16 cellular contexts compared by ENCODE assay signal in genomic region chr2:73964223-73964622, GRCh38. TPM values are rescaled to one million over a fixed set of nuclear protein-coding genes. Genes with fewer than 3 reads are reported as not detected.
DNase-seq lines count a peak whose midpoint lies in the region; ATAC-seq and TF ChIP-seq lines count a peak whose summit lies in the region.
"Had no signal": no experiment of that assay in that cellular context is flagged by ENCODE, and none has a peak within 500 bp of the region (broad histone marks: within the 10 kb centered on the region; RNA-seq: fewer than 3 reads in every experiment).

No MANE protein-coding gene starts in this region.

- no peaks in the 10 kb centered on the region for H3K4me1 ChIP-seq in prostate gland (replicated peaks)
- H3K4me1 ChIP-seq: neural progenitor cell had no signal

- H3K27ac ChIP-seq in prostate gland = no peak overlapping the region
- H3K27ac ChIP-seq: heart left ventricle, neural progenitor cell had no signal

- no peak for TF ChIP-seq CTCF in prostate gland (IDR thresholded peaks at IDR 0.05)

- H3K27me3 Mint-ChIP-seq in activated naive CD4-positive, alpha-beta T cell treated with anti-CD3 and anti-CD28 coated beads, Interleukin-2, amount 10 ng/mL, durations not matched to agents 7 days and 5 days = no peaks in the 10 kb centered on the region
- no peaks in the 10 kb centered on the region for H3K27me3 Mint-ChIP-seq in activated T-helper 2 cell treated with anti-CD3 and anti-CD28 coated beads, Interferon-gamma antibody, Interleukin-2, Interleukin-4, amounts not matched to agents 10 μg/mL and 5 μg/mL and 100 μg/mL, durations not matched to agents 14 hours and 24 hours and 36 hours (ENCODE audit: low read depth)
- no peaks in the 10 kb centered on the region for H3K27me3 Mint-ChIP-seq in stimulated activated naive CD8-positive, alpha-beta T cell treated with anti-CD3 and anti-CD28 coated beads, Interleukin-15, amount 100 ng/mL, for 72 hours
- H3K27me3 Mint-ChIP-seq: activated B cell treated with CpG ODN at 0.5 μM for 24 hours; stimulated activated naive B cell treated with anti-CD40 and anti-IgM and Interleukin-4, amounts not matched to agents 10 μg/mL and 1 μg/mL and 100 μg/mL, for 72 hours had no signal

- H3K27ac Mint-ChIP-seq in activated naive CD4-positive, alpha-beta T cell treated with anti-CD3 and anti-CD28 coated beads, Interleukin-2, amount 50 U/mL, for 72 hours = peak overlapping the region; percentile 56 to 76
- H3K27ac Mint-ChIP-seq in activated naive CD4-positive, alpha-beta T cell treated with anti-CD3 and anti-CD28 coated beads, Interleukin-2, amount 10 ng/mL, durations not matched to agents 7 days and 5 days = no peak overlapping the region
- H3K27ac Mint-ChIP-seq in activated T-helper 2 cell treated with anti-CD3 and anti-CD28 coated beads, Interferon-gamma antibody, Interleukin-2, Interleukin-4, amounts not matched to agents 10 μg/mL and 5 μg/mL and 100 μg/mL, durations not matched to agents 14 hours and 24 hours and 36 hours = peak overlapping the region; percentile 88
- H3K27ac Mint-ChIP-seq in stimulated activated naive CD8-positive, alpha-beta T cell treated with anti-CD3 and anti-CD28 coated beads, Interleukin-15, amount 100 ng/mL, for 72 hours = peak overlapping the region in 1 of 2 donors; percentile 3
- H3K27ac Mint-ChIP-seq: activated B cell treated with CpG ODN at 0.5 μM for 24 hours, neural progenitor cell had no signal

- peaks cover 6 to 7% of the 10 kb centered on the region in 2 donors for H3K9me3 Mint-ChIP-seq in activated naive CD4-positive, alpha-beta T cell treated with anti-CD3 and anti-CD28 coated beads, Interleukin-2, amount 50 U/mL, for 72 hours
- H3K9me3 Mint-ChIP-seq in activated naive CD4-positive, alpha-beta T cell treated with anti-CD3 and anti-CD28 coated beads, Interleukin-2, amount 10 ng/mL, durations not matched to agents 7 days and 5 days = peaks cover 6% of the 10 kb centered on the region
- H3K9me3 Mint-ChIP-seq in activated T-helper 2 cell treated with anti-CD3 and anti-CD28 coated beads, Interferon-gamma antibody, Interleukin-2, Interleukin-4, amounts not matched to agents 10 μg/mL and 5 μg/mL and 100 μg/mL, durations not matched to agents 14 hours and 24 hours and 36 hours = peaks cover 7% of the 10 kb centered on the region
- H3K9me3 Mint-ChIP-seq in stimulated activated naive CD8-positive, alpha-beta T cell treated with anti-CD3 and anti-CD28 coated beads, Interleukin-15, amount 100 ng/mL, for 72 hours = peaks cover 5 to 11% of the 10 kb centered on the region in 2 donors
- H3K9me3 Mint-ChIP-seq: neural progenitor cell had no signal

- H3K4me3 Mint-ChIP-seq in activated naive CD4-positive, alpha-beta T cell treated with anti-CD3 and anti-CD28 coated beads, Interleukin-2, amount 10 ng/mL, durations not matched to agents 7 days and 5 days = no peak overlapping the region
- H3K4me3 Mint-ChIP-seq in activated T-helper 2 cell treated with anti-CD3 and anti-CD28 coated beads, Interferon-gamma antibody, Interleukin-2, Interleukin-4, amounts not matched to agents 10 μg/mL and 5 μg/mL and 100 μg/mL, durations not matched to agents 14 hours and 24 hours and 36 hours (ENCODE audit: low read depth) = peak overlapping the region; percentile 27
- peak overlapping the region; percentile 19 to 30 for H3K4me3 Mint-ChIP-seq in stimulated activated naive CD8-positive, alpha-beta T cell treated with anti-CD3 and anti-CD28 coated beads, Interleukin-15, amount 100 ng/mL, for 72 hours
- H3K4me3 Mint-ChIP-seq: activated B cell treated with CpG ODN at 0.5 μM for 24 hours; neural progenitor cell; stimulated activated naive B cell treated with anti-CD40 and anti-IgM and Interleukin-4, amounts not matched to agents 10 μg/mL and 1 μg/mL and 100 μg/mL, for 72 hours had no signal

- no peaks in the 10 kb centered on the region for H3K36me3 ChIP-seq in prostate gland
- H3K36me3 ChIP-seq: neural progenitor cell had no signal

- no peak overlapping the region for H3K4me3 ChIP-seq in prostate gland
- H3K4me3 ChIP-seq: heart left ventricle, neural progenitor cell had no signal

- H3K27me3 ChIP-seq in prostate gland (replicated peaks; ENCODE audit: insufficient read depth) = no peaks in the 10 kb centered on the region
- H3K27me3 ChIP-seq: heart left ventricle, neural progenitor cell had no signal

- H3K9me3 ChIP-seq in prostate gland = no peaks in the 10 kb centered on the region

- CTCF ChIA-PET in activated naive CD4-positive, alpha-beta T cell treated with anti-CD3 and anti-CD28 coated beads, Interleukin-2, amount 10 ng/mL, durations not matched to agents 7 days and 5 days (lab: Charles Lee) = interaction anchor here (1.1 kb wide), 1 partner anchor 23 kb away, joined by 3 read pairs; no protein-coding TSS in a partner anchor

- TF ChIP-seq POLR2A in prostate gland (IDR thresholded peaks at IDR 0.05) = no peak

- H3K36me3 Mint-ChIP-seq in activated naive CD4-positive, alpha-beta T cell treated with anti-CD3 and anti-CD28 coated beads, Interleukin-2, amount 50 U/mL, for 72 hours = peaks cover 8 to 30% of the 10 kb centered on the region in 2 donors
- H3K36me3 Mint-ChIP-seq in activated naive CD4-positive, alpha-beta T cell treated with anti-CD3 and anti-CD28 coated beads, Interleukin-2, amount 10 ng/mL, durations not matched to agents 7 days and 5 days = peaks cover 14% of the 10 kb centered on the region
- peaks cover 29% of the 10 kb centered on the region for H3K36me3 Mint-ChIP-seq in activated T-helper 2 cell treated with anti-CD3 and anti-CD28 coated beads, Interferon-gamma antibody, Interleukin-2, Interleukin-4, amounts not matched to agents 10 μg/mL and 5 μg/mL and 100 μg/mL, durations not matched to agents 14 hours and 24 hours and 36 hours (ENCODE audit: low read depth)

- DNase-seq in activated naive CD4-positive, alpha-beta T cell treated with anti-CD3 and anti-CD28 coated beads, Interleukin-2, amount 50 U/mL, for 72 hours (ENCODE audit: low spot score in 2 of 2) = no peak
- no peak for DNase-seq in activated naive CD4-positive, alpha-beta T cell treated with anti-CD3 and anti-CD28 coated beads, Interleukin-2, amount 10 ng/mL, durations not matched to agents 7 days and 5 days
- no peak for DNase-seq in activated T-helper 2 cell treated with anti-CD3 and anti-CD28 coated beads, Interferon-gamma antibody, Interleukin-2, Interleukin-4, amounts not matched to agents 10 μg/mL and 5 μg/mL and 100 μg/mL, durations not matched to agents 14 hours and 24 hours and 36 hours (ENCODE audit: low spot score)
- no peak for DNase-seq in stimulated activated naive CD8-positive, alpha-beta T cell treated with anti-CD3 and anti-CD28 coated beads, Interleukin-15, amount 100 ng/mL, for 72 hours
- DNase-seq in putamen (ENCODE audit: low spot score) (no peak), prostate gland (ENCODE audit: low spot score) (no peak), EL (no peak)
- DNase-seq: activated B cell treated with CpG ODN at 0.5 μM for 24 hours; heart left ventricle; midbrain; NCI-H1417 treated with DMSO at 0.1 percent for 48 hours; NCI-H510A treated with DMSO at 0.1 percent for 48 hours; stimulated activated naive B cell treated with anti-CD40 and anti-IgM and Interleukin-4, amounts not matched to agents 10 μg/mL and 1 μg/mL and 100 μg/mL, for 72 hours had no signal

- H3K4me1 Mint-ChIP-seq in activated naive CD4-positive, alpha-beta T cell treated with anti-CD3 and anti-CD28 coated beads, Interleukin-2, amount 10 ng/mL, durations not matched to agents 7 days and 5 days = peaks cover 39% of the 10 kb centered on the region
- H3K4me1 Mint-ChIP-seq in activated T-helper 2 cell treated with anti-CD3 and anti-CD28 coated beads, Interferon-gamma antibody, Interleukin-2, Interleukin-4, amounts not matched to agents 10 μg/mL and 5 μg/mL and 100 μg/mL, durations not matched to agents 14 hours and 24 hours and 36 hours (ENCODE audit: low read depth) = peaks cover 42% of the 10 kb centered on the region
- peaks cover 49% of the 10 kb centered on the region for H3K4me1 Mint-ChIP-seq in stimulated activated naive CD8-positive, alpha-beta T cell treated with anti-CD3 and anti-CD28 coated beads, Interleukin-15, amount 100 ng/mL, for 72 hours

- intact Hi-C loops in activated T-helper 2 cell treated with anti-CD3 and anti-CD28 coated beads, Interferon-gamma antibody, Interleukin-2, Interleukin-4, amounts not matched to agents 10 μg/mL and 5 μg/mL and 100 μg/mL, durations not matched to agents 14 hours and 24 hours and 36 hours (cut with micrococcal nuclease) = loop anchor here (2.0 to 5.0 kb wide), 3 partner anchors 15 to 38 kb away; no protein-coding TSS in a partner anchor
- intact Hi-C loops in prostate gland (cut with DNase I) = no loop called here

- ATAC-seq in activated naive CD4-positive, alpha-beta T cell treated with anti-CD3 and anti-CD28 coated beads, Interleukin-2, amount 50 U/mL, for 72 hours = peak; percentile 49 to 71
- peak; percentile 15 for ATAC-seq in GM21423 (IDR thresholded peaks at IDR 0.05; ENCODE audit: unreplicated experiment)
- peak; percentile 45 for ATAC-seq in stimulated activated naive CD8-positive, alpha-beta T cell treated with anti-CD3 and anti-CD28 coated beads, Interleukin-15, amount 100 ng/mL, for 72 hours
- ATAC-seq: heart left ventricle, left lobe of liver had no signal

- WGBS in prostate gland = 96% methylated on average over 2 of the region's 2 CpGs

RNA-seq across cellular contexts. Expression of gene TET3, which starts 20.5 kb away (rescaled TPM):
- total RNA-seq in activated naive CD4-positive, alpha-beta T cell treated with anti-CD3 and anti-CD28 coated beads, Interleukin-2, amount 50 U/mL, for 72 hours = 10 to 100 TPM; 15.9 to 24.7 TPM
- 23.5 and 23.6 TPM in 2 replicates for total RNA-seq in activated T-helper 2 cell treated with anti-CD3 and anti-CD28 coated beads, Interferon-gamma antibody, Interleukin-2, Interleukin-4, amounts not matched to agents 10 μg/mL and 5 μg/mL and 100 μg/mL, durations not matched to agents 14 hours and 24 hours and 36 hours
- total RNA-seq in prostate gland = 10 to 100 TPM; 12.8 to 13.8 TPM

RNA-seq across cellular contexts. Expression of gene DGUOK, which starts 37.5 kb away (rescaled TPM):
- 10 to 100 TPM; 75.5 to 89.1 TPM for total RNA-seq in activated naive CD4-positive, alpha-beta T cell treated with anti-CD3 and anti-CD28 coated beads, Interleukin-2, amount 50 U/mL, for 72 hours
- total RNA-seq in activated T-helper 2 cell treated with anti-CD3 and anti-CD28 coated beads, Interferon-gamma antibody, Interleukin-2, Interleukin-4, amounts not matched to agents 10 μg/mL and 5 μg/mL and 100 μg/mL, durations not matched to agents 14 hours and 24 hours and 36 hours = 86.8 and 90.9 TPM in 2 replicates
- total RNA-seq in prostate gland = 100 to 1,000 TPM in 1 of 2 donors, 10 to 100 TPM in 1; 77.4 to 107 TPM
